In genomic region chr11:4161305-4161704, GRCh38 we compare ENCODE assay signal across 20 cellular contexts.
DNase-seq lines count a peak whose midpoint lies in the region; ATAC-seq and TF ChIP-seq lines count a peak whose summit lies in the region.
"Had no signal": no experiment of that assay in that cellular context is flagged by ENCODE, and none has a peak within 500 bp of the region (broad histone marks: within the 10 kb centered on the region; RNA-seq: fewer than 3 reads in every experiment).

No MANE protein-coding gene starts in this region.

- no peak for ATAC-seq in GM23338
- no peak for ATAC-seq in Right ventricle myocardium superior (ENCODE audit: poor library complexity)

- peak overlapping the region; percentile 56; the same call in 1 of the 2 replicates for H2AFZ ChIP-seq in GM23338
- H2AFZ ChIP-seq in Loucy (ENCODE audit: low read length) = 0 out of 2 replicates have a peak overlapping the region, but pooled peaks have one; percentile 21

- H3K36me3 ChIP-seq in GM23338 (ENCODE audit: insufficient read depth) (no peaks in the 10 kb centered on the region), Loucy (ENCODE audit: insufficient read depth, low read length) (no peaks in the 10 kb centered on the region), endodermal cell (ENCODE audit: control insufficient read depth, insufficient read depth, low read length) (no peaks in the 10 kb centered on the region)
- H3K36me3 ChIP-seq: BE2C, BLaER1 had no signal

- H3K9ac ChIP-seq in Loucy (ENCODE audit: low read depth, low read length, poor library complexity, severe bottlenecking) (no peak overlapping the region), endodermal cell (ENCODE audit: extremely low read depth, low read length, poor library complexity, severe bottlenecking) (no peak overlapping the region)
- H3K9ac ChIP-seq: BLaER1 had no signal

- WGBS in endodermal cell (ENCODE audit: insufficient coverage in 1 of 2, insufficient read length in 1 of 2), 2 experiments = 97 to 100% methylated on average over 1 of the region's 1 CpG

- DNase-seq in GM23338 (ENCODE audit: low spot score) = no peak
- no peak for DNase-seq in endodermal cell
- DNase-seq in HCEC 1CT = no peak
- DNase-seq in Right ventricle myocardium superior = no peak
- DNase-seq in DMS153 treated with DMSO at 0.1 percent for 48 hours (lab: John Stamatoyannopoulos, UW; ENCODE audit: unreplicated experiment) = no peak
- DNase-seq: 8988T; ACHN; BE2C; C1 segment of cervical spinal cord; CD4-positive, alpha-beta memory T cell; CD4-positive, CD25-positive, alpha-beta regulatory T cell; CD8-positive, alpha-beta memory T cell; COR-L47; DMS 273 treated with DMSO at 0.1 percent for 48 hours; DMS153; DMS79 treated with DMSO at 0.1 percent for 48 hours; GF-D8 had no signal

- H3K79me2 ChIP-seq in GM23338 (replicated peaks; ENCODE audit: insufficient read depth) (no peaks in the 10 kb centered on the region), Loucy (ENCODE audit: insufficient read depth, low read length) (no peaks in the 10 kb centered on the region)

- H3K4me1 Mint-ChIP-seq in GM23338 (peaks cover 9% of the 10 kb centered on the region; the same call in 2 of the 3 replicates), endodermal cell (peaks cover 16% of the 10 kb centered on the region)
- H3K4me1 Mint-ChIP-seq: CD14-positive monocyte; CD4-positive, alpha-beta memory T cell; CD4-positive, CD25-positive, alpha-beta regulatory T cell; CD8-positive, alpha-beta memory T cell had no signal

- TF ChIP-seq CTCF in GM23338 (conservative IDR thresholded peaks at IDR 0.05; ENCODE audit: low read depth in 2 of 2) (no peak), Loucy (conservative IDR thresholded peaks at IDR 0.05; ENCODE audit: low read length) (no peak), endodermal cell (conservative IDR thresholded peaks at IDR 0.05) (no peak)

- H3F3A ChIP-seq in GM23338 (replicated peaks; ENCODE audit: low read depth) (no peaks in the 10 kb centered on the region), Loucy (ENCODE audit: low read depth) (no peaks in the 10 kb centered on the region)

- intact Hi-C loops in Right ventricle myocardium superior (cut with DNase I) = no loop called here

- H3K27ac Mint-ChIP-seq in GM23338 (no peak overlapping the region), endodermal cell (no peak overlapping the region)
- H3K27ac Mint-ChIP-seq: CD14-positive monocyte; CD4-positive, alpha-beta memory T cell; CD4-positive, CD25-positive, alpha-beta regulatory T cell; CD8-positive, alpha-beta memory T cell had no signal

- H3K27ac ChIP-seq in GM23338 (ENCODE audit: low read depth) (no peak overlapping the region), endodermal cell (ENCODE audit: low read depth, low read length) (no peak overlapping the region)
- H3K27ac ChIP-seq: BLaER1 had no signal

- H3K4me1 ChIP-seq in GM23338 (ENCODE audit: insufficient read depth) (peaks cover 9% of the 10 kb centered on the region), Loucy (ENCODE audit: insufficient read depth, low read length, poor library complexity, severe bottlenecking) (peaks cover 8% of the 10 kb centered on the region), endodermal cell (ENCODE audit: control insufficient read depth, insufficient read depth, low read length) (no peaks in the 10 kb centered on the region)
- H3K4me1 ChIP-seq: BE2C, BLaER1 had no signal

- 0 out of 3 replicates have a peak, but pooled peaks cover 3% of the 10 kb centered on the region for H3K9me3 Mint-ChIP-seq in GM23338
- H3K9me3 Mint-ChIP-seq in endodermal cell = no peaks in the 10 kb centered on the region

- H3K9me2 ChIP-seq in GM23338 (ENCODE audit: insufficient read depth) (peaks cover 18% of the 10 kb centered on the region; the same call in 1 of the 2 replicates), Loucy (replicated peaks; ENCODE audit: low read depth, low read length) (no peaks in the 10 kb centered on the region)

- H3K27me3 Mint-ChIP-seq in GM23338 (ENCODE audit: insufficient read depth, low read depth, poor library complexity) = peaks cover 12% of the 10 kb centered on the region
- peaks cover 65% of the 10 kb centered on the region for H3K27me3 Mint-ChIP-seq in endodermal cell (ENCODE audit: insufficient read depth)
- H3K27me3 Mint-ChIP-seq: CD4-positive, CD25-positive, alpha-beta regulatory T cell had no signal

- H3K4me3 Mint-ChIP-seq in GM23338 (no peak overlapping the region), endodermal cell (no peak overlapping the region)
- H3K4me3 Mint-ChIP-seq: CD14-positive monocyte; CD4-positive, alpha-beta memory T cell; CD4-positive, CD25-positive, alpha-beta regulatory T cell; CD8-positive, alpha-beta memory T cell had no signal

- no peak overlapping the region for H3K4me2 ChIP-seq in GM23338
- no peak overlapping the region for H3K4me2 ChIP-seq in Loucy (ENCODE audit: low read depth, low read length, poor library complexity, severe bottlenecking)
- H3K4me2 ChIP-seq: BLaER1 had no signal

- H3K36me3 Mint-ChIP-seq in GM23338 (ENCODE audit: low read depth) = no peaks in the 10 kb centered on the region
- no peaks in the 10 kb centered on the region for H3K36me3 Mint-ChIP-seq in endodermal cell (ENCODE audit: low read depth)
- H3K36me3 Mint-ChIP-seq: CD14-positive monocyte; CD4-positive, CD25-positive, alpha-beta regulatory T cell had no signal

- H3K9me3 ChIP-seq in Loucy (ENCODE audit: insufficient read depth, low read depth, low read length) = no peaks in the 10 kb centered on the region
- H3K9me3 ChIP-seq in endodermal cell (ENCODE audit: control insufficient read depth, low read length) = no peaks in the 10 kb centered on the region
- H3K9me3 ChIP-seq: BE2C, BLaER1 had no signal

- H3K4me3 ChIP-seq in GM23338 (no peak overlapping the region), Loucy (ENCODE audit: low read length, poor library complexity, severe bottlenecking) (no peak overlapping the region), endodermal cell (ENCODE audit: low read length) (peak overlapping the region; percentile 32)
- H3K4me3 ChIP-seq: BLaER1 had no signal

- H3K27me3 ChIP-seq in GM23338 (ENCODE audit: insufficient read depth) (no peaks in the 10 kb centered on the region), Loucy (ENCODE audit: insufficient read depth, low read length, poor library complexity, severe bottlenecking) (no peaks in the 10 kb centered on the region), endodermal cell (ENCODE audit: control insufficient read depth, insufficient read depth, low read length, poor library complexity, severe bottlenecking) (peaks cover 50% of the 10 kb centered on the region)
- H3K27me3 ChIP-seq: BE2C, BLaER1 had no signal

- no peaks in the 10 kb centered on the region for H4K20me1 ChIP-seq in GM23338 (replicated peaks; ENCODE audit: insufficient read depth)
- H4K20me1 ChIP-seq in Loucy (ENCODE audit: insufficient read depth, low read length, poor library complexity, severe bottlenecking) = no peaks in the 10 kb centered on the region
- H4K20me1 ChIP-seq: BLaER1 had no signal

TF ChIP-seq in GM23338, 12 proteins besides CTCF, POLR2A, EP300 and RAD21 (continues in another document):
- TF ChIP-seq CREB1 (CRISPR knock-in tag; IDR thresholded peaks at IDR 0.05; ENCODE audit: low read depth) (no peak), ZNF114 (CRISPR knock-in tag; IDR thresholded peaks at IDR 0.05) (no peak), ZNF331 (CRISPR knock-in tag; IDR thresholded peaks at IDR 0.05; ENCODE audit: low read depth) (no peak)
